In the genomic region with DNA sequence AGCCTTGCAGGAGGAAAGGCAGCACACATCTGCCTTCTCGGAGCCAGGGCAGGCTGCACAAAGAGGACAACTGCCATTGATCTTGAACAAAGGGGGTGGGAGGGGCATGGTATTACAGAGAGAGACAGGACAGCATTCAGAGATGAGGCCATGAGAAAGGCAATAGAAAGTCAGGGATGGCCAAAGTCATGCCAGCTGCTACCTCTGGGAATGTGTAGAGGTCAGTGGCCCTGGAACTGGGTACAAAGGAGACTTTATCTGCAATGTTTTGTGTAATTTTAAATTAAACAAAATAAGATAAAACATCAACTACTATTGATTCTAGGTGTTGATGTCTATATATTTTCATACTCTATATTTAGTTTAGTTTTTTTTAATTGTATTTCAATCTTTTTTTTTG, we compare ENCODE assay signal across 22 cellular contexts.
"Had no signal": no experiment of that assay in that cellular context is flagged by ENCODE, and none has a peak within 500 bp of the region (broad histone marks: within the 10 kb centered on the region; RNA-seq: fewer than 3 reads in every experiment).

No MANE protein-coding gene starts in this region.

- H3K9me3 Mint-ChIP-seq: activated CD4-positive, alpha-beta T cell treated with anti-CD3 and anti-CD28 coated beads, Interleukin-2, amount 10 ng/mL, durations not matched to agents 7 days and 5 days; activated naive CD4-positive, alpha-beta T cell treated with anti-CD3 and anti-CD28 coated beads for 36 hours; activated T-cell treated with anti-CD3 and anti-CD28 coated beads, Interleukin-2, amount 50 U/mL, for 4 hours; endodermal cell; naive thymus-derived CD4-positive, alpha-beta T cell; T-helper 1 cell treated with Interleukin-12 subunit alpha and Interleukin-12 subunit beta and Interleukin-4 antibody, amounts not matched to agents 30 μg/mL and 1 μg/mL, for 36 hours had no signal

- H3K27ac Mint-ChIP-seq: activated CD4-positive, alpha-beta T cell treated with anti-CD3 and anti-CD28 coated beads, Interleukin-2, amount 10 ng/mL, durations not matched to agents 7 days and 5 days; activated CD8-positive, alpha-beta T cell treated with anti-CD3 and anti-CD28 coated beads, Interleukin-2, amount 10 ng/mL, durations not matched to agents 7 days and 5 days; activated naive CD4-positive, alpha-beta T cell treated with anti-CD3 and anti-CD28 coated beads for 36 hours; endodermal cell; naive thymus-derived CD4-positive, alpha-beta T cell; T-helper 1 cell treated with Interleukin-12 subunit alpha and Interleukin-12 subunit beta and Interleukin-4 antibody, amounts not matched to agents 30 μg/mL and 1 μg/mL, for 36 hours had no signal

- H3K4me1 ChIP-seq: colonic mucosa, tibial artery had no signal

- H3K36me3 ChIP-seq: brain microvascular endothelial cell, colonic mucosa, tibial artery had no signal

- DNase-seq: activated CD4-positive, alpha-beta T cell treated with anti-CD3 and anti-CD28 coated beads, Interleukin-2, amount 10 ng/mL, durations not matched to agents 7 days and 5 days; activated CD8-positive, alpha-beta T cell treated with anti-CD3 and anti-CD28 coated beads, Interleukin-2, amount 10 ng/mL, durations not matched to agents 7 days and 5 days; activated naive CD4-positive, alpha-beta T cell treated with anti-CD3 and anti-CD28 coated beads for 36 hours; activated T-cell treated with anti-CD3 and anti-CD28 coated beads, Interleukin-2, amount 50 U/mL, for 4 hours; aorta; central memory CD4-positive, alpha-beta T cell; colonic mucosa; endodermal cell; foreskin melanocyte; glutamatergic neuron; hippocampal formation; mucosa of descending colon; naive thymus-derived CD4-positive, alpha-beta T cell; nucleus accumbens; stimulated activated CD4-positive, alpha-beta T cell treated with anti-CD3 and anti-CD28 coated beads, Interleukin-12 subunit alpha, Interleukin-12 subunit beta, amount 100 ng/mL, for 4 hours; stimulated activated CD4-positive, alpha-beta T cell treated with anti-CD3 and anti-CD28 coated beads, Interleukin-1b, Interleukin-23, amount 100 ng/mL, for 48 hours; stimulated activated CD8-positive, alpha-beta memory T cell treated with anti-CD3 and anti-CD28 coated beads, Interleukin-4, amount 100 ng/mL, for 48 hours; stimulated activated naive CD4-positive, alpha-beta T cell treated with Interleukin-2 at 50 U/mL for 16 hours; tibial artery had no signal

- H3K9me3 ChIP-seq: colonic mucosa, mucosa of descending colon, tibial artery had no signal

- H3K27me3 Mint-ChIP-seq: activated CD4-positive, alpha-beta T cell treated with anti-CD3 and anti-CD28 coated beads, Interleukin-2, amount 10 ng/mL, durations not matched to agents 7 days and 5 days had no signal

- H3K4me3 Mint-ChIP-seq: activated CD4-positive, alpha-beta T cell treated with anti-CD3 and anti-CD28 coated beads, Interleukin-2, amount 10 ng/mL, durations not matched to agents 7 days and 5 days; activated CD8-positive, alpha-beta T cell treated with anti-CD3 and anti-CD28 coated beads, Interleukin-2, amount 10 ng/mL, durations not matched to agents 7 days and 5 days; activated naive CD4-positive, alpha-beta T cell treated with anti-CD3 and anti-CD28 coated beads for 36 hours; activated T-cell treated with anti-CD3 and anti-CD28 coated beads, Interleukin-2, amount 50 U/mL, for 4 hours; endodermal cell; T-helper 1 cell treated with Interleukin-12 subunit alpha and Interleukin-12 subunit beta and Interleukin-4 antibody, amounts not matched to agents 30 μg/mL and 1 μg/mL, for 36 hours had no signal

- ATAC-seq: activated CD4-positive, CD25-positive, alpha-beta regulatory T cell treated with anti-CD3 and anti-CD28 coated beads, Interleukin-2, amount 50 U/mL, for 24 hours; activated CD8-positive, alpha-beta T cell treated with anti-CD3 and anti-CD28 coated beads, Interleukin-2, amount 10 ng/mL, durations not matched to agents 7 days and 5 days; activated T-cell treated with anti-CD3 and anti-CD28 coated beads, Interleukin-2, amount 50 U/mL, for 4 hours; mucosa of descending colon; naive thymus-derived CD4-positive, alpha-beta T cell had no signal

- H3K27me3 ChIP-seq: brain microvascular endothelial cell, colonic mucosa, tibial artery had no signal

- H3K27ac ChIP-seq: brain microvascular endothelial cell, colonic mucosa, tibial artery had no signal

- H3K4me3 ChIP-seq: colonic mucosa, mucosa of descending colon, tibial artery had no signal

- H3K4me1 Mint-ChIP-seq: activated CD4-positive, alpha-beta T cell treated with anti-CD3 and anti-CD28 coated beads, Interleukin-2, amount 10 ng/mL, durations not matched to agents 7 days and 5 days had no signal
